In genomic region chr12:64824500-64825142, GRCh38 we compare ENCODE assay signal across 7 cellular contexts.
A peak's percentile ranks its signal among the peaks of the same experiment; 100 is the strongest.
DNase-seq lines count a peak whose midpoint lies in the region; ATAC-seq and TF ChIP-seq lines count a peak whose summit lies in the region.

TBC1D30 (plus strand) TSS chr12:64824647; CDS start chr12:64824880, 233 bp downstream.

- peak within 1 kb of the TSS; percentile 86 for H2AFZ ChIP-seq in SU-DHL-6 (ENCODE audit: low read depth, low read length, severe bottlenecking)

- H3K4me2 ChIP-seq in SU-DHL-6 (ENCODE audit: low read depth, low read length, poor library complexity, severe bottlenecking) = peak within 1 kb of the TSS; percentile 75

- no peaks in the 10 kb centered on the region for H3K9me2 ChIP-seq in SU-DHL-6 (replicated peaks; ENCODE audit: insufficient read depth, low read length)

- H3F3A ChIP-seq in SU-DHL-6 (ENCODE audit: insufficient read depth) = no peaks in the 10 kb centered on the region

- H3K27ac ChIP-seq in SU-DHL-6 (ENCODE audit: low read depth, low read length) (peak within 1 kb of the TSS; percentile 28; the same call in 1 of the 2 replicates), layer of hippocampus (ENCODE audit: low read depth, low read length) (peak within 1 kb of the TSS; percentile 18)

- no peaks in the 10 kb centered on the region; the same call in 1 of the 2 replicates for H3K79me2 ChIP-seq in SU-DHL-6 (ENCODE audit: insufficient read depth, low read length)

- no peaks in the 10 kb centered on the region for H3K9me3 ChIP-seq in SU-DHL-6 (ENCODE audit: insufficient read depth, low read length)

- H3K4me3 ChIP-seq in SU-DHL-6 (ENCODE audit: insufficient read depth, low read length, poor library complexity, severe bottlenecking) = peak within 1 kb of the TSS; percentile 70

- DNase-seq in KBM-7 = peak; percentile 76
- DNase-seq in cerebellar cortex (ENCODE audit: low spot score) = peak; percentile 73
- peak; percentile 11 for DNase-seq in stimulated activated CD4-positive, alpha-beta T cell treated with anti-CD3 and anti-CD28 coated beads, Interleukin-1b, Interleukin-23, amount 100 ng/mL, for 48 hours

- no peaks in the 10 kb centered on the region for H4K20me1 ChIP-seq in SU-DHL-6 (ENCODE audit: low read depth, low read length)

- ATAC-seq in GM19395 (IDR thresholded peaks at IDR 0.05; ENCODE audit: unreplicated experiment) = peak; percentile 58
- ATAC-seq in GM21737 (IDR thresholded peaks at IDR 0.05; ENCODE audit: unreplicated experiment) = no peak

- TF ChIP-seq CTCF in SU-DHL-6 (IDR thresholded peaks at IDR 0.05; ENCODE audit: insufficient read depth, low read length, poor library complexity, severe bottlenecking) = no peak

- H3K36me3 ChIP-seq in SU-DHL-6 (ENCODE audit: low read length) = 0 out of 2 replicates have a peak, but pooled peaks cover under 1% of the 10 kb centered on the region

- H3K9ac ChIP-seq in SU-DHL-6 (ENCODE audit: low read length) = peak within 1 kb of the TSS; percentile 66

- in situ Hi-C loops in KBM-7 (cut with MboI; ENCODE audit: low pct_unique_long_range_greater_than_20kb, low sequenced_read_pairs) = no loop called here

- H3K27me3 ChIP-seq in SU-DHL-6 (ENCODE audit: low read length) (no peaks in the 10 kb centered on the region), layer of hippocampus (ENCODE audit: control insufficient read depth, insufficient read depth, low read length) (peaks cover 9% of the 10 kb centered on the region)

Comparison
In these comparisons a context has a peak if more than half of its experiments do, and no peak if none do; other contexts are left out.
1. DNase-seq: peak in every context shown above with its lines; median percentile 76 in KBM-7; 73 in cerebellar cortex; 11 in stimulated activated CD4-positive, alpha-beta T cell treated with anti-CD3 and anti-CD28 coated beads, Interleukin-1b, Interleukin-23, amount 100 ng/mL, for 48 hours.